Comparison of ENCODE assay signal across 13 cellular contexts in the genomic region with DNA sequence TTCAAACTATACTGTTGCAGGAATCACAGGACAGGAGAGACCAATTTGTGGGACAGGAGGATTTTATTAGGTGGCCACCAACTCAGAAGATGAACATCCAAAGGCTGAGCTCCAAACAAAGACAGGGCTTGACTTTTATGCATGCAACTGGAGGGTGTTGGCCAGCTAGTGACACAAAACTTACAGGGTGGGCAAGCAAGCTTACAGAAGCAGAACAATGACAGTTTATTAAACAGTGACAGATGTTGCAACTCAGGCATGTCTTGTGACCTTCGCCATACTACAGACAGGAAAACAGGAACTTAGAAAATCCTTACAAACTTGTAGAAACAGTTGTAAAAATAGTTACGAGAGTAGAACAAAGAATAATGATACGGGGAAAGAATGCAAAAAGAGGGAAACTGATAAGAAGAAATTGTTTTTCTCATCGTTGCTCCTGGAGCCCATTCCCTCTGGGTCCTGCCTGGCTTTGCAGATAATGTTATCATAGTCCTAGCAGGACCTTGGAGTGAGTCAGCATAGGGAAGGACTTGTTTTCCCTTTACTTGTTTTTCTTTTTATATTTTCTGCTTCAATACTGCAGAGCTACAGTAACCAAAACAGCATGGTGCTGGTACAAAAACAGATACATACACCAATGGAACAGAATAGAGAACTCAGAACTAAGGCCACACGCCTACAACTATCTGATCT.
A peak's percentile ranks its signal among the peaks of the same experiment; 100 is the strongest.
DNase-seq lines count a peak whose midpoint lies in the region; ATAC-seq and TF ChIP-seq lines count a peak whose summit lies in the region.
"Had no signal": no experiment of that assay in that cellular context is flagged by ENCODE, and none has a peak within 500 bp of the region (broad histone marks: within the 10 kb centered on the region; RNA-seq: fewer than 3 reads in every experiment).

No MANE protein-coding gene starts in this region.

- TF ChIP-seq CTCF in endothelial cell (IDR thresholded peaks at IDR 0.05; ENCODE audit: unreplicated experiment), result no peak
- no peak for TF ChIP-seq CTCF in progenitor cell of endocrine pancreas (IDR thresholded peaks at IDR 0.05; ENCODE audit: unreplicated experiment)
- TF ChIP-seq CTCF in natural killer cell (IDR thresholded peaks at IDR 0.05), result no peak

- no peaks in the 10 kb centered on the region for H3K27me3 Mint-ChIP-seq in endothelial cell (ENCODE audit: unreplicated experiment)
- no peaks in the 10 kb centered on the region for H3K27me3 Mint-ChIP-seq in progenitor cell of endocrine pancreas
- H3K27me3 Mint-ChIP-seq in natural killer cell (ENCODE audit: low read depth in 2 of 2), result no peaks in the 10 kb centered on the region

- H3K4me1 Mint-ChIP-seq in endothelial cell (ENCODE audit: unreplicated experiment) (peaks cover 5% of the 10 kb centered on the region), progenitor cell of endocrine pancreas (ENCODE audit: low read depth) (peaks cover 5% of the 10 kb centered on the region), natural killer cell (no peaks in the 10 kb centered on the region)

- H3K27ac Mint-ChIP-seq in endothelial cell (ENCODE audit: unreplicated experiment) (peak overlapping the region; percentile 96), progenitor cell of endocrine pancreas (peak overlapping the region; percentile 10), natural killer cell (no peak overlapping the region)

- H3K36me3 Mint-ChIP-seq in endothelial cell (ENCODE audit: low read depth, unreplicated experiment) (peaks cover 3% of the 10 kb centered on the region), progenitor cell of endocrine pancreas (ENCODE audit: insufficient read depth) (no peaks in the 10 kb centered on the region), natural killer cell (no peaks in the 10 kb centered on the region)

- H3K4me3 Mint-ChIP-seq in endothelial cell (ENCODE audit: unreplicated experiment), result no peak overlapping the region
- no peak overlapping the region for H3K4me3 Mint-ChIP-seq in progenitor cell of endocrine pancreas (ENCODE audit: low read depth)
- no peak overlapping the region for H3K4me3 Mint-ChIP-seq in natural killer cell

- peak; percentile 73 for DNase-seq in GF-D8 (lab: John Stamatoyannopoulos, UW)
- DNase-seq in OCI-M1 (lab: John Stamatoyannopoulos, UW), result peak; percentile 94
- peak; percentile 19 for DNase-seq in endothelial cell (ENCODE audit: low spot score)
- DNase-seq in progenitor cell of endocrine pancreas (ENCODE audit: low spot score, unreplicated experiment), result no peak
- no peak for DNase-seq in sciatic nerve (ENCODE audit: low spot score)
- DNase-seq in natural killer cell, result no peak
- DNase-seq: activated CD8-positive, alpha-beta memory T cell treated with anti-CD3 and anti-CD28 coated beads for 24 hours; left ventricle myocardium superior; NCI-H1694 treated with DMSO at 0.1 percent for 48 hours; NCI-H226; stimulated activated CD4-positive, alpha-beta T cell treated with anti-CD3 and anti-CD28 coated beads, Interleukin-2, amount 100 ng/mL, for 48 hours had no signal

- ATAC-seq in sciatic nerve, result no peak
- ATAC-seq in natural killer cell, result no peak
- no peak for ATAC-seq in HG03469 (IDR thresholded peaks at IDR 0.05; ENCODE audit: unreplicated experiment)
- no peak for ATAC-seq in GM21360 (IDR thresholded peaks at IDR 0.05; ENCODE audit: unreplicated experiment)
- ATAC-seq: left ventricle myocardium superior had no signal

- intact Hi-C loops in sciatic nerve (cut with DNase I) (no loop called here), natural killer cell (cut with micrococcal nuclease) (no loop called here)

- H3K9me3 Mint-ChIP-seq in endothelial cell (ENCODE audit: unreplicated experiment) (no peaks in the 10 kb centered on the region), progenitor cell of endocrine pancreas (ENCODE audit: low read depth) (peaks cover 5% of the 10 kb centered on the region), natural killer cell (peaks cover 4 to 6% of the 10 kb centered on the region in 2 donors)

Comparison
In these comparisons a context has a peak if more than half of its experiments do, and no peak if none do; other contexts are left out.
1. DNase-seq: peak in GF-D8 (single experiment), OCI-M1 (single experiment) and endothelial cell (single experiment); none in progenitor cell of endocrine pancreas (single experiment), sciatic nerve (single experiment) and natural killer cell (single experiment).
2. H3K27ac Mint-ChIP-seq: peak in endothelial cell (single experiment) and progenitor cell of endocrine pancreas (single experiment); none in natural killer cell (0 of 2).